14 cellular contexts compared by ENCODE assay signal in the genomic region with DNA sequence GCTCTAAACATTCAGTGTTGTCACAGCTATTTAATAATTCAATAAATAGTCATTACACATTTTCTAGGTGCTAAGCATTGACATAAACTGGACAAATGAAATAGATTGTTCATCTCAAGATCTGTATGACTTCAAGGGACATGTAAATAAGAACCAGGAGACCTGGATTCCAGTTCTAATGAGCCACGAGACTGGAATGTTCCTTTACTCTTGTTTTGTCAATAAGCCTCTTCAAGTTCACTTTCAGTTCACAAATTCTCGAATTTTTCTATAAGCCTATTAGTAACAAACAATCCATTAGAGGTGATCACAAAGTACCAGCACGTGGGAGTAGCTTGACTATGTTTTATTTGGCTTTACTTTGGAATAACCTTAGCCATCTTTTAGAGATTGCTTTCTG.
DNase-seq lines count a peak whose midpoint lies in the region; TF ChIP-seq lines count a peak whose summit lies in the region.
"Had no signal": no experiment of that assay in that cellular context is flagged by ENCODE, and none has a peak within 500 bp of the region (broad histone marks: within the 10 kb centered on the region; RNA-seq: fewer than 3 reads in every experiment).

No MANE protein-coding gene starts in this region.

- DNase-seq in Caki2 (ENCODE audit: low read depth) (peak; percentile 22), LHCN-M2 (ENCODE audit: low read depth) (peak; percentile 37), brain microvascular endothelial cell (peak; percentile 17), iris pigment epithelial cell (ENCODE audit: low read depth) (peak; percentile 77), GM10248 (ENCODE audit: extremely low spot score) (no peak), DMS79 (lab: John Stamatoyannopoulos, UW) (no peak), MG63 (no peak)
- DNase-seq in activated CD4-positive, alpha-beta T cell treated with anti-CD3 and anti-CD28 coated beads, Interleukin-2, amount 50 U/mL, for 1 hour = no peak
- DNase-seq: C1 segment of cervical spinal cord; CD4-positive, alpha-beta T cell; DMS153; H7 had no signal

- POLR2A ChIA-PET in GM10248 (lab: Yijun Ruan, JAX) = no interaction called here

- H3K36me3 ChIP-seq in brain microvascular endothelial cell (replicated peaks) (no peaks in the 10 kb centered on the region), MG63 (no peaks in the 10 kb centered on the region)

- CTCF ChIA-PET in GM10248 (lab: Yijun Ruan, JAX) = interaction anchor here (1.8 kb wide), 1 partner anchor 11 kb away, joined by 3 read pairs; no protein-coding TSS in a partner anchor

- H3K27ac ChIP-seq in brain microvascular endothelial cell = peak overlapping the region; percentile 27

- H3K4me3 ChIP-seq in brain microvascular endothelial cell (ENCODE audit: low read depth, low read length) (no peak overlapping the region), MG63 (no peak overlapping the region)
- H3K4me3 ChIP-seq: GM12878, GM23338 had no signal

- H3K27me3 ChIP-seq in brain microvascular endothelial cell (replicated peaks) (no peaks in the 10 kb centered on the region), MG63 (no peaks in the 10 kb centered on the region)

- in situ Hi-C loops in Caki2 (cut with HindIII; ENCODE audit: low pct_unique_long_range_greater_than_20kb, low sequenced_read_pairs) = no loop called here
- in situ Hi-C loops in brain microvascular endothelial cell (cut with HindIII; ENCODE audit: low pct_ligation_motif_present, low sequenced_read_pairs) = no loop called here

- H3K9me3 ChIP-seq in MG63 = peaks cover 12% of the 10 kb centered on the region

- TF ChIP-seq CTCF in brain microvascular endothelial cell (IDR thresholded peaks at IDR 0.05; ENCODE audit: low read depth, low read length, missing control alignments) (no peak), GM10248 (IDR thresholded peaks at IDR 0.05; ENCODE audit: control extremely low read depth, extremely low read depth, low read depth, missing control alignments) (no peak)

Comparison
In these comparisons a context has a peak if more than half of its experiments do, and no peak if none do; other contexts are left out.
1. DNase-seq: peak in Caki2 (single experiment), LHCN-M2 (single experiment), brain microvascular endothelial cell (single experiment) and iris pigment epithelial cell (single experiment); none in activated CD4-positive, alpha-beta T cell treated with anti-CD3 and anti-CD28 coated beads, Interleukin-2, amount 50 U/mL, for 1 hour (single experiment), GM10248 (single experiment), DMS79 (single experiment) and MG63 (single experiment).